Comparison of ENCODE assay signal across 1 cellular context in the genomic region with DNA sequence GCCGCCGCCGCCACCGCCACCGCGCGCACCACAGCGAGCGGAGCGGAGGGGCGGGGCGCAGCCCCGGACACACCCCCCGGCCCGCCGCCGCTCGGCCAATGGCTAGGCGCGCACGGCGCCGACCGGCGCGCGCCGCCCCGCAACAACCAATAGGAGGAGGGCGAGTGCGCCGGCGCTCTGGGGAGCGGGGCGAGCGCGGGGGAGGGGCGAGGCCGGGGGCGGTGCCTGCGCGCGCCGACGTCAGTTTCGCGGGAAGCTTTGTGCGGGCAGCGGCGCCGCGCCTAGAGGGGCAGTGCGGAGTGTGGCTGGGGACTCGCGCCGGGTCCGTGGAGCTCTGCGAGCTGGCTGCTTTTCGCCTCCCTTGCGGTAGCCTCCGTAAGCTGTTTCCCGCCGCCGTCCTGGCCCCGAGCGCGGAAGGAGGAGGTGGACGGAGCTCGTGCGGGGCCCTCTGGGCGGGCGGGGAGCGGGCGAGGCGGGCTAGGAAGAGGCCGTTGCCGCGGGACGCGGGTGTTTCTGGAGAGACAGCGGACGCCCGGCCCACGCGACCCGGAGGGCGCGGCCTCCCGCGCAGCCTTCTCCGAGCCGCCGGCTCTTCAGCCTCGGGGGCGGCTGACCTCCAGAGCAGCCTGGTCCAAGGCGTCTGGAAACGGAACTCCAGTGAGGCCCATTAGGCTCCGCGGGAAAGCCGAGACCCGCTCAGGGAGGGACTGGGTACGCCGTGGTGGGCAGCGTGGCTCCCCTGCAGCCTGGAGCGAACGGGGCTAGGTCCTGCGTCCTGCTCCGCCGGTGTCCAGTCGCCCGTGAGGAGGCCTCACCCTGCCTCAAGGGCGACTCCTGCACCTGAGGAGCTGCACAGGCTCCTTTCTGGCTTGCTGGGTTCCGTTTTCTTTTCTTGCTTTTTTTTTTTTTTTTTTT.
TF ChIP-seq lines count a peak whose summit lies in the region.

A gene (minus strand): TSS at position 44 of the 915 bp plus-strand sequence. CDS start 249 bp downstream, outside the sequence.

TF ChIP-seq in K562, 482 proteins besides CTCF, POLR2A, EP300 and RAD21 (continued from another document and continues in another):
- TF ChIP-seq ZNF253 (CRISPR knock-in tag; conservative IDR thresholded peaks at IDR 0.05), result no peak
- TF ChIP-seq TAF9B (IDR thresholded peaks at IDR 0.05; ENCODE audit: partially characterized antibody), result no peak
- TF ChIP-seq GATAD2B (IDR thresholded peaks at IDR 0.05; ENCODE audit: borderline replicate concordance), result no peak
- no peak for TF ChIP-seq ZNF175 (CRISPR knock-in tag; IDR thresholded peaks at IDR 0.05; ENCODE audit: low read depth)
- no peak for TF ChIP-seq ZBTB8A (IDR thresholded peaks at IDR 0.05; ENCODE audit: partially characterized antibody)
- no peak for TF ChIP-seq CHCHD3 (CRISPR knock-in tag; IDR thresholded peaks at IDR 0.05)
- TF ChIP-seq CHD1 (IDR thresholded peaks at IDR 0.05; ENCODE audit: low read length), result no peak
- TF ChIP-seq NRF1 (conservative IDR thresholded peaks at IDR 0.05 in 1 of 2, IDR thresholded peaks at IDR 0.05 in 1 of 2), result peak; percentile 85 to 87
- TF ChIP-seq ZNF830 (CRISPR knock-in tag; IDR thresholded peaks at IDR 0.05), result no peak
- TF ChIP-seq HSF4 (CRISPR knock-in tag; IDR thresholded peaks at IDR 0.05; ENCODE audit: borderline replicate concordance), result no peak
- TF ChIP-seq ZKSCAN8 (CRISPR knock-in tag; IDR thresholded peaks at IDR 0.05), result no peak
- TF ChIP-seq, protein P1, sequence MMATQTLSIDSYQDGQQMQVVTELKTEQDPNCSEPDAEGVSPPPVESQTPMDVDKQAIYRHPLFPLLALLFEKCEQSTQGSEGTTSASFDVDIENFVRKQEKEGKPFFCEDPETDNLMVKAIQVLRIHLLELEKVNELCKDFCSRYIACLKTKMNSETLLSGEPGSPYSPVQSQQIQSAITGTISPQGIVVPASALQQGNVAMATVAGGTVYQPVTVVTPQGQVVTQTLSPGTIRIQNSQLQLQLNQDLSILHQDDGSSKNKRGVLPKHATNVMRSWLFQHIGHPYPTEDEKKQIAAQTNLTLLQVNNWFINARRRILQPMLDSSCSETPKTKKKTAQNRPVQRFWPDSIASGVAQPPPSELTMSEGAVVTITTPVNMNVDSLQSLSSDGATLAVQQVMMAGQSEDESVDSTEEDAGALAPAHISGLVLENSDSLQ (IDR thresholded peaks at IDR 0.05), result no peak
- TF ChIP-seq PYGO2 (tag; IDR thresholded peaks at IDR 0.05), result no peak
- no peak for TF ChIP-seq ZNF57 (CRISPR knock-in tag; IDR thresholded peaks at IDR 0.05)
- no peak for TF ChIP-seq FOXJ3 (CRISPR knock-in tag; IDR thresholded peaks at IDR 0.05)
- TF ChIP-seq HMG20B (CRISPR knock-in tag; IDR thresholded peaks at IDR 0.05), result no peak
- TF ChIP-seq, protein P2, sequence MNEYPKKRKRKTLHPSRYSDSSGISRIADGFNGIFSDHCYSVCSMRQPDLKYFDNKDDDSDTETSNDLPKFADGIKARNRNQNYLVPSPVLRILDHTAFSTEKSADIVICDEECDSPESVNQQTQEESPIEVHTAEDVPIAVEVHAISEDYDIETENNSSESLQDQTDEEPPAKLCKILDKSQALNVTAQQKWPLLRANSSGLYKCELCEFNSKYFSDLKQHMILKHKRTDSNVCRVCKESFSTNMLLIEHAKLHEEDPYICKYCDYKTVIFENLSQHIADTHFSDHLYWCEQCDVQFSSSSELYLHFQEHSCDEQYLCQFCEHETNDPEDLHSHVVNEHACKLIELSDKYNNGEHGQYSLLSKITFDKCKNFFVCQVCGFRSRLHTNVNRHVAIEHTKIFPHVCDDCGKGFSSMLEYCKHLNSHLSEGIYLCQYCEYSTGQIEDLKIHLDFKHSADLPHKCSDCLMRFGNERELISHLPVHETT (CRISPR knock-in tag; conservative IDR thresholded peaks at IDR 0.05 in 1 of 2, IDR thresholded peaks at IDR 0.05 in 1 of 2), result no peak
- TF ChIP-seq MAFG (tag; conservative IDR thresholded peaks at IDR 0.05), result no peak
- peak; percentile 37 for TF ChIP-seq TBP (optimal IDR thresholded peaks at IDR 0.05; ENCODE audit: low read depth, low read length)
- no peak; the same call in 1 of the 2 replicates for TF ChIP-seq EP400 (IDR thresholded peaks at IDR 0.05)
- TF ChIP-seq, protein P3, sequence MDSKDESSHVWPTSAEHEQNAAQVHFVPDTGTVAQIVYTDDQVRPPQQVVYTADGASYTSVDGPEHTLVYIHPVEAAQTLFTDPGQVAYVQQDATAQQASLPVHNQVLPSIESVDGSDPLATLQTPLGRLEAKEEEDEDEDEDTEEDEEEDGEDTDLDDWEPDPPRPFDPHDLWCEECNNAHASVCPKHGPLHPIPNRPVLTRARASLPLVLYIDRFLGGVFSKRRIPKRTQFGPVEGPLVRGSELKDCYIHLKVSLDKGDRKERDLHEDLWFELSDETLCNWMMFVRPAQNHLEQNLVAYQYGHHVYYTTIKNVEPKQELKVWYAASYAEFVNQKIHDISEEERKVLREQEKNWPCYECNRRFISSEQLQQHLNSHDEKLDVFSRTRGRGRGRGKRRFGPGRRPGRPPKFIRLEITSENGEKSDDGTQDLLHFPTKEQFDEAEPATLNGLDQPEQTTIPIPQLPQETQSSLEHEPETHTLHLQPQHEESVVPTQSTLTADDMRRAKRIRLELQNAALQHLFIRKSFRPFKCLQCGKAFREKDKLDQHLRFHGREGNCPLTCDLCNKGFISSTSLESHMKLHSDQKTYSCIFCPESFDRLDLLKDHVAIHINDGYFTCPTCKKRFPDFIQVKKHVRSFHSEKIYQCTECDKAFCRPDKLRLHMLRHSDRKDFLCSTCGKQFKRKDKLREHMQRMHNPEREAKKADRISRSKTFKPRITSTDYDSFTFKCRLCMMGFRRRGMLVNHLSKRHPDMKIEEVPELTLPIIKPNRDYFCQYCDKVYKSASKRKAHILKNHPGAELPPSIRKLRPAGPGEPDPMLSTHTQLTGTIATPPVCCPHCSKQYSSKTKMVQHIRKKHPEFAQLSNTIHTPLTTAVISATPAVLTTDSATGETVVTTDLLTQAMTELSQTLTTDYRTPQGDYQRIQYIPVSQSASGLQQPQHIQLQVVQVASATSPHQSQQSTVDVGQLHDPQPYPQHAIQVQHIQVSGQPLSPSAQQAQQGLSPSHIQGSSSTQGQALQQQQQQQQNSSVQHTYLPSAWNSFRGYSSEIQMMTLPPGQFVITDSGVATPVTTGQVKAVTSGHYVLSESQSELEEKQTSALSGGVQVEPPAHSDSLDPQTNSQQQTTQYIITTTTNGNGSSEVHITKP (IDR thresholded peaks at IDR 0.05; ENCODE audit: partially characterized antibody), result no peak
- TF ChIP-seq, protein P4, sequence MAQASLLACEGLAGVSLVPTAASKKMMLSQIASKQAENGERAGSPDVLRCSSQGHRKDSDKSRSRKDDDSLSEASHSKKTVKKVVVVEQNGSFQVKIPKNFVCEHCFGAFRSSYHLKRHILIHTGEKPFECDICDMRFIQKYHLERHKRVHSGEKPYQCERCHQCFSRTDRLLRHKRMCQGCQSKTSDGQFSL (CRISPR knock-in tag; IDR thresholded peaks at IDR 0.05), result no peak
- TF ChIP-seq, protein P4 (tag; IDR thresholded peaks at IDR 0.05), result no peak
- no peak for TF ChIP-seq CBX3 (IDR thresholded peaks at IDR 0.05; ENCODE audit: borderline replicate concordance in 1 of 2, low read length in 2 of 2)
- TF ChIP-seq ZNF282 (CRISPR knock-in tag; IDR thresholded peaks at IDR 0.05), result peak; percentile 88; the same call in 1 of the 2 replicates
- TF ChIP-seq, protein P5, sequence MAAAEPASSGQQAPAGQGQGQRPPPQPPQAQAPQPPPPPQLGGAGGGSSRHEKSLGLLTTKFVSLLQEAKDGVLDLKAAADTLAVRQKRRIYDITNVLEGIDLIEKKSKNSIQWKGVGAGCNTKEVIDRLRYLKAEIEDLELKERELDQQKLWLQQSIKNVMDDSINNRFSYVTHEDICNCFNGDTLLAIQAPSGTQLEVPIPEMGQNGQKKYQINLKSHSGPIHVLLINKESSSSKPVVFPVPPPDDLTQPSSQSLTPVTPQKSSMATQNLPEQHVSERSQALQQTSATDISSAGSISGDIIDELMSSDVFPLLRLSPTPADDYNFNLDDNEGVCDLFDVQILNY (CRISPR knock-in tag; IDR thresholded peaks at IDR 0.05), result no peak
- no peak for TF ChIP-seq SMARCA4 (IDR thresholded peaks at IDR 0.05)
- no peak for TF ChIP-seq BRD9 (IDR thresholded peaks at IDR 0.05; ENCODE audit: low read depth, partially characterized antibody)
- TF ChIP-seq MYC (IDR thresholded peaks at IDR 0.05; ENCODE audit: low read depth, low read length), result peak; percentile 45; the same call in 1 of the 2 replicates
- no peak for TF ChIP-seq MYC (CRISPR knock-in tag; IDR thresholded peaks at IDR 0.05; ENCODE audit: borderline replicate concordance, low read depth)
- TF ChIP-seq TGIF2 (CRISPR knock-in tag; IDR thresholded peaks at IDR 0.05), result peak; percentile 36; the same call in 1 of the 2 replicates
- TF ChIP-seq NR1H2 (CRISPR knock-in tag; IDR thresholded peaks at IDR 0.05), result no peak
- TF ChIP-seq ILF3 (IDR thresholded peaks at IDR 0.05; ENCODE audit: borderline replicate concordance), result no peak
- TF ChIP-seq, protein P6, sequence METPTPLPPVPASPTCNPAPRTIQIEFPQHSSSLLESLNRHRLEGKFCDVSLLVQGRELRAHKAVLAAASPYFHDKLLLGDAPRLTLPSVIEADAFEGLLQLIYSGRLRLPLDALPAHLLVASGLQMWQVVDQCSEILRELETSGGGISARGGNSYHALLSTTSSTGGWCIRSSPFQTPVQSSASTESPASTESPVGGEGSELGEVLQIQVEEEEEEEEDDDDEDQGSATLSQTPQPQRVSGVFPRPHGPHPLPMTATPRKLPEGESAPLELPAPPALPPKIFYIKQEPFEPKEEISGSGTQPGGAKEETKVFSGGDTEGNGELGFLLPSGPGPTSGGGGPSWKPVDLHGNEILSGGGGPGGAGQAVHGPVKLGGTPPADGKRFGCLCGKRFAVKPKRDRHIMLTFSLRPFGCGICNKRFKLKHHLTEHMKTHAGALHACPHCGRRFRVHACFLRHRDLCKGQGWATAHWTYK (CRISPR knock-in tag; IDR thresholded peaks at IDR 0.05), result no peak
- TF ChIP-seq, protein P7, sequence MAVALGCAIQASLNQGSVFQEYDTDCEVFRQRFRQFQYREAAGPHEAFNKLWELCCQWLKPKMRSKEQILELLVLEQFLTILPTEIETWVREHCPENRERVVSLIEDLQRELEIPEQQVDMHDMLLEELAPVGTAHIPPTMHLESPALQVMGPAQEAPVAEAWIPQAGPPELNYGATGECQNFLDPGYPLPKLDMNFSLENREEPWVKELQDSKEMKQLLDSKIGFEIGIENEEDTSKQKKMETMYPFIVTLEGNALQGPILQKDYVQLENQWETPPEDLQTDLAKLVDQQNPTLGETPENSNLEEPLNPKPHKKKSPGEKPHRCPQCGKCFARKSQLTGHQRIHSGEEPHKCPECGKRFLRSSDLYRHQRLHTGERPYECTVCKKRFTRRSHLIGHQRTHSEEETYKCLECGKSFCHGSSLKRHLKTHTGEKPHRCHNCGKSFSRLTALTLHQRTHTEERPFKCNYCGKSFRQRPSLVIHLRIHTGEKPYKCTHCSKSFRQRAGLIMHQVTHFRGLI (CRISPR knock-in tag; IDR thresholded peaks at IDR 0.05), result no peak
- TF ChIP-seq, protein P8, sequence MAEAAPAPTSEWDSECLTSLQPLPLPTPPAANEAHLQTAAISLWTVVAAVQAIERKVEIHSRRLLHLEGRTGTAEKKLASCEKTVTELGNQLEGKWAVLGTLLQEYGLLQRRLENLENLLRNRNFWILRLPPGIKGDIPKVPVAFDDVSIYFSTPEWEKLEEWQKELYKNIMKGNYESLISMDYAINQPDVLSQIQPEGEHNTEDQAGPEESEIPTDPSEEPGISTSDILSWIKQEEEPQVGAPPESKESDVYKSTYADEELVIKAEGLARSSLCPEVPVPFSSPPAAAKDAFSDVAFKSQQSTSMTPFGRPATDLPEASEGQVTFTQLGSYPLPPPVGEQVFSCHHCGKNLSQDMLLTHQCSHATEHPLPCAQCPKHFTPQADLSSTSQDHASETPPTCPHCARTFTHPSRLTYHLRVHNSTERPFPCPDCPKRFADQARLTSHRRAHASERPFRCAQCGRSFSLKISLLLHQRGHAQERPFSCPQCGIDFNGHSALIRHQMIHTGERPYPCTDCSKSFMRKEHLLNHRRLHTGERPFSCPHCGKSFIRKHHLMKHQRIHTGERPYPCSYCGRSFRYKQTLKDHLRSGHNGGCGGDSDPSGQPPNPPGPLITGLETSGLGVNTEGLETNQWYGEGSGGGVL (CRISPR knock-in tag; IDR thresholded peaks at IDR 0.05), result no peak
- no peak for TF ChIP-seq STAT5A (IDR thresholded peaks at IDR 0.05; ENCODE audit: borderline replicate concordance, low read length)
- 0 out of 2 replicates have a peak, but pooled peaks have one; percentile 25 for TF ChIP-seq ETV5 (CRISPR knock-in tag; IDR thresholded peaks at IDR 0.05; ENCODE audit: low read depth)
- TF ChIP-seq, protein P9, sequence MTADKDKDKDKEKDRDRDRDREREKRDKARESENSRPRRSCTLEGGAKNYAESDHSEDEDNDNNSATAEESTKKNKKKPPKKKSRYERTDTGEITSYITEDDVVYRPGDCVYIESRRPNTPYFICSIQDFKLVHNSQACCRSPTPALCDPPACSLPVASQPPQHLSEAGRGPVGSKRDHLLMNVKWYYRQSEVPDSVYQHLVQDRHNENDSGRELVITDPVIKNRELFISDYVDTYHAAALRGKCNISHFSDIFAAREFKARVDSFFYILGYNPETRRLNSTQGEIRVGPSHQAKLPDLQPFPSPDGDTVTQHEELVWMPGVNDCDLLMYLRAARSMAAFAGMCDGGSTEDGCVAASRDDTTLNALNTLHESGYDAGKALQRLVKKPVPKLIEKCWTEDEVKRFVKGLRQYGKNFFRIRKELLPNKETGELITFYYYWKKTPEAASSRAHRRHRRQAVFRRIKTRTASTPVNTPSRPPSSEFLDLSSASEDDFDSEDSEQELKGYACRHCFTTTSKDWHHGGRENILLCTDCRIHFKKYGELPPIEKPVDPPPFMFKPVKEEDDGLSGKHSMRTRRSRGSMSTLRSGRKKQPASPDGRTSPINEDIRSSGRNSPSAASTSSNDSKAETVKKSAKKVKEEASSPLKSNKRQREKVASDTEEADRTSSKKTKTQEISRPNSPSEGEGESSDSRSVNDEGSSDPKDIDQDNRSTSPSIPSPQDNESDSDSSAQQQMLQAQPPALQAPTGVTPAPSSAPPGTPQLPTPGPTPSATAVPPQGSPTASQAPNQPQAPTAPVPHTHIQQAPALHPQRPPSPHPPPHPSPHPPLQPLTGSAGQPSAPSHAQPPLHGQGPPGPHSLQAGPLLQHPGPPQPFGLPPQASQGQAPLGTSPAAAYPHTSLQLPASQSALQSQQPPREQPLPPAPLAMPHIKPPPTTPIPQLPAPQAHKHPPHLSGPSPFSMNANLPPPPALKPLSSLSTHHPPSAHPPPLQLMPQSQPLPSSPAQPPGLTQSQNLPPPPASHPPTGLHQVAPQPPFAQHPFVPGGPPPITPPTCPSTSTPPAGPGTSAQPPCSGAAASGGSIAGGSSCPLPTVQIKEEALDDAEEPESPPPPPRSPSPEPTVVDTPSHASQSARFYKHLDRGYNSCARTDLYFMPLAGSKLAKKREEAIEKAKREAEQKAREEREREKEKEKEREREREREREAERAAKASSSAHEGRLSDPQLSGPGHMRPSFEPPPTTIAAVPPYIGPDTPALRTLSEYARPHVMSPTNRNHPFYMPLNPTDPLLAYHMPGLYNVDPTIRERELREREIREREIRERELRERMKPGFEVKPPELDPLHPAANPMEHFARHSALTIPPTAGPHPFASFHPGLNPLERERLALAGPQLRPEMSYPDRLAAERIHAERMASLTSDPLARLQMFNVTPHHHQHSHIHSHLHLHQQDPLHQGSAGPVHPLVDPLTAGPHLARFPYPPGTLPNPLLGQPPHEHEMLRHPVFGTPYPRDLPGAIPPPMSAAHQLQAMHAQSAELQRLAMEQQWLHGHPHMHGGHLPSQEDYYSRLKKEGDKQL (CRISPR knock-in tag; IDR thresholded peaks at IDR 0.05; ENCODE audit: borderline replicate concordance), result no peak
- no peak for TF ChIP-seq ZNF551 (CRISPR knock-in tag; IDR thresholded peaks at IDR 0.05)
- TF ChIP-seq ELF2 (CRISPR knock-in tag; IDR thresholded peaks at IDR 0.05), result no peak
- no peak for TF ChIP-seq KLF6 (CRISPR knock-in tag; IDR thresholded peaks at IDR 0.05; ENCODE audit: borderline replicate concordance)
